9 cellular contexts compared by ENCODE assay signal in the genomic region with DNA sequence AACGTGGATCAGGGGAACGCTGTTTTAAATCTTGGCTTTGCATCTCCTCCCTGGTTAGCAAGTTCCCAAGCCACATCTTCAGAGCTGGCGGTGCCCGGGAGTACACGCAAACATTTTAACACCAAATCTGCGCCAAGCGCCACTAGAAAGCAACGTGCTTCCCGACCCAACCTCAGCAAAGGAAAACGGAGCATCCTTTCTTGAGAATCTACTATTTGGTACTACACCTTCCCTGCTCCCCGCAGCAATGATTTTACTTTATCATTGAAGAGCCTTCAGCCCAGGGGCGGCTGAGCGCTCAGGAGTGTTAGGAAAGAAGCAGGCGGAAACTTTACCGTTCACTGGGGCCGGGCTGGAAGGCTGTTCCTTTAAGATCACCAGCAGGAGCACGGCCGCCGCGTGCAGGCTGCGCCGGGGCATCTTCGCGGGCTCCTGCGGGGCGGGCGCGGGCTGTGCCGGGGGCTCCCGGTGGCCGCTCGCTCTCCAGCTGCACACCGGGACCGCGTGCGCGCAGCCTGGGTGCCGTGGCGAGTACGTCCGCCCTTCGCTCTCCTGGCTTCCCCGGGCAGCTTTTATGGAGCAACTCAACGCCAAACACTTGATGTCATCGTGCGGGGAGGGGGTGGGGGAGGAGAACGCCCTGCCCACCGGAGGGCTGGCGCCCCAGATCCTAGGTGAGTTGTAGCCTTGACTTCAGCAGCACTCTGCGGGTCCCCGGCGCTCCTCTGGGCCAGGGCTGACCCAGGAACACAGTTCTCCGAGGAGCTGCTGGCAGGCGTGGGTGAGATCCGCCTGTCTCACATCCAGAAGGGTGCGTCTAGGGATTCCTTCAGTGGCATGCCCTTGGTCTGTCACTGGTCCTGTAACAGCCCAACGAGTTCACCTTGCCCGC. TPM values are rescaled to one million over a fixed set of nuclear protein-coding genes. Genes with fewer than 3 reads are reported as not detected.
A peak's percentile ranks its signal among the peaks of the same experiment; 100 is the strongest.
DNase-seq lines count a peak whose midpoint lies in the region; FAIRE-seq and TF ChIP-seq lines count a peak whose summit lies in the region.
"Had no signal": no experiment of that assay in that cellular context is flagged by ENCODE, and none has a peak within 500 bp of the region (broad histone marks: within the 10 kb centered on the region; RNA-seq: fewer than 3 reads in every experiment).

Gene CA12 (minus strand): TSS at position 546 of the 892 bp plus-strand sequence. CDS start 126 bp downstream, at position 420.

- peaks cover 58% of the 10 kb centered on the region for H3K27me3 ChIP-seq in neural progenitor cell

- peak within 1 kb of the TSS; percentile 90 for H3K4me2 ChIP-seq in neural progenitor cell

- intact Hi-C loops in activated CD4-positive, alpha-beta memory T cell treated with anti-CD3 and anti-CD28 coated beads for 36 hours (cut with micrococcal nuclease) = no loop called here

- no peaks in the 10 kb centered on the region for H3K9me3 Mint-ChIP-seq in activated CD4-positive, alpha-beta memory T cell treated with anti-CD3 and anti-CD28 coated beads for 36 hours
- no peaks in the 10 kb centered on the region for H3K9me3 Mint-ChIP-seq in neural progenitor cell

- no peaks in the 10 kb centered on the region for H3K36me3 ChIP-seq in neural progenitor cell

- peak within 1 kb of the TSS; percentile 86 for H3K4me3 ChIP-seq in fibroblast of the aortic adventitia (ENCODE audit: low read depth, low read length)
- peak within 1 kb of the TSS; percentile 48 for H3K4me3 ChIP-seq in neural progenitor cell

- H3K9ac ChIP-seq in neural progenitor cell = no peak within 1 kb of the TSS

- no peak within 1 kb of the TSS for H3K27ac Mint-ChIP-seq in activated CD4-positive, alpha-beta memory T cell treated with anti-CD3 and anti-CD28 coated beads for 36 hours
- no peak within 1 kb of the TSS for H3K27ac Mint-ChIP-seq in neural progenitor cell

- FAIRE-seq in frontal cortex (lab: Jason Lieb, UNC) = no peak
- FAIRE-seq: GM18507 had no signal

- DNase-seq in stimulated activated CD4-positive, alpha-beta T cell treated with anti-CD3 and anti-CD28 coated beads, Interleukin-4, amount 100 ng/mL, for 1 hour = peak; percentile 15
- no peak for DNase-seq in stimulated activated CD4-positive, alpha-beta T cell treated with anti-CD3 and anti-CD28 coated beads, Interleukin-2, amount 100 ng/mL, for 48 hours
- DNase-seq in activated CD4-positive, alpha-beta memory T cell treated with anti-CD3 and anti-CD28 coated beads for 36 hours = peak; percentile 34
- DNase-seq in fibroblast of the aortic adventitia (ENCODE audit: low read depth) (peak; percentile 69), neural progenitor cell (ENCODE audit: low spot score) (peak; percentile 70), globus pallidus (ENCODE audit: low spot score) (no peak), frontal cortex (ENCODE audit: low spot score in 2 of 2) (no peak)
- DNase-seq in effector CD8-positive, alpha-beta T cell (lab: John Stamatoyannopoulos, UW) = no peak

- no peaks in the 10 kb centered on the region for H3K9me3 ChIP-seq in neural progenitor cell (ENCODE audit: low read depth)

- CTCF ChIA-PET in activated CD4-positive, alpha-beta memory T cell treated with anti-CD3 and anti-CD28 coated beads for 36 hours (lab: Charles Lee) = interaction anchor here (1.2 to 1.8 kb wide), 2 partner anchors 21 to 333 kb away, joined by 5 read pairs; no protein-coding TSS in a partner anchor

- no peak for TF ChIP-seq CTCF in fibroblast of the aortic adventitia (IDR thresholded peaks at IDR 0.05; ENCODE audit: insufficient read depth, low read length)
- no peak for TF ChIP-seq CTCF in neural progenitor cell (IDR thresholded peaks at IDR 0.05)

- no peaks in the 10 kb centered on the region for H3F3A ChIP-seq in neural progenitor cell (ENCODE audit: low read depth)

- no peaks in the 10 kb centered on the region for H4K20me1 ChIP-seq in neural progenitor cell (ENCODE audit: low read depth)

- no peaks in the 10 kb centered on the region for H3K79me2 ChIP-seq in neural progenitor cell (ENCODE audit: low read depth)

- POLR2A ChIA-PET in activated CD4-positive, alpha-beta memory T cell treated with anti-CD3 and anti-CD28 coated beads for 36 hours (lab: Charles Lee) = interaction anchor here (0.6 to 1.5 kb wide), 3 partner anchors 9 to 117 kb away, joined by 3 read pairs; no protein-coding TSS in a partner anchor

- peak within 1 kb of the TSS; percentile 50 for H3K4me3 Mint-ChIP-seq in activated CD4-positive, alpha-beta memory T cell treated with anti-CD3 and anti-CD28 coated beads for 36 hours
- H3K4me3 Mint-ChIP-seq in neural progenitor cell = peak within 1 kb of the TSS; percentile 87

- H2AFZ ChIP-seq in neural progenitor cell (replicated peaks) = peak within 1 kb of the TSS; percentile 89

- H3K4me1 ChIP-seq in neural progenitor cell = peaks cover 17% of the 10 kb centered on the region

- H3K27me3 Mint-ChIP-seq in activated CD4-positive, alpha-beta memory T cell treated with anti-CD3 and anti-CD28 coated beads for 36 hours = peaks cover 70% of the 10 kb centered on the region
- peaks cover 33% of the 10 kb centered on the region for H3K27me3 Mint-ChIP-seq in neural progenitor cell (ENCODE audit: insufficient read depth, low read depth)

- H3K4me1 Mint-ChIP-seq in activated CD4-positive, alpha-beta memory T cell treated with anti-CD3 and anti-CD28 coated beads for 36 hours (ENCODE audit: low read depth) = peaks cover 23% of the 10 kb centered on the region
- H3K4me1 Mint-ChIP-seq in neural progenitor cell = peaks cover 38% of the 10 kb centered on the region

- H3K36me3 Mint-ChIP-seq in activated CD4-positive, alpha-beta memory T cell treated with anti-CD3 and anti-CD28 coated beads for 36 hours = no peaks in the 10 kb centered on the region
- no peaks in the 10 kb centered on the region for H3K36me3 Mint-ChIP-seq in neural progenitor cell

- no peak within 1 kb of the TSS for H3K27ac ChIP-seq in neural progenitor cell

RNA-seq across cellular contexts. Expression of gene CA12, which starts in this region (rescaled TPM):
- total RNA-seq in activated CD4-positive, alpha-beta memory T cell treated with anti-CD3 and anti-CD28 coated beads for 36 hours = under 1 TPM; 0.07 to 0.10 TPM
- total RNA-seq in fibroblast of the aortic adventitia (ENCODE audit: low replicate concordance) (21.5 and 174 TPM in 2 replicates), neural progenitor cell (ENCODE audit: low replicate concordance) (0.45 and 0.81 TPM in 2 replicates), frontal cortex (7.7 TPM)

Comparison
In these comparisons a context has a peak if more than half of its experiments do, and no peak if none do; other contexts are left out.
1. DNase-seq: peak in stimulated activated CD4-positive, alpha-beta T cell treated with anti-CD3 and anti-CD28 coated beads, Interleukin-4, amount 100 ng/mL, for 1 hour (single experiment) and fibroblast of the aortic adventitia (single experiment); none in stimulated activated CD4-positive, alpha-beta T cell treated with anti-CD3 and anti-CD28 coated beads, Interleukin-2, amount 100 ng/mL, for 48 hours (0 of 2), effector CD8-positive, alpha-beta T cell (single experiment), globus pallidus (single experiment) and frontal cortex (0 of 2).
2. Peak in DNase-seq in activated CD4-positive, alpha-beta memory T cell treated with anti-CD3 and anti-CD28 coated beads for 36 hours; RNA of the gene not detected or under 1 TPM.
3. Peak in DNase-seq, H3K4me3 ChIP-seq and H3K4me2 ChIP-seq in neural progenitor cell; RNA of the gene not detected or under 1 TPM.